Comparison of ENCODE assay signal across 10 cellular contexts in genomic region chr10:43227911-43228782, GRCh38. TPM values are rescaled to one million over a fixed set of nuclear protein-coding genes. Genes with fewer than 3 reads are reported as not detected.
DNase-seq lines count a peak whose midpoint lies in the region; ATAC-seq and TF ChIP-seq lines count a peak whose summit lies in the region.
"Had no signal": no experiment of that assay in that cellular context is flagged by ENCODE, and none has a peak within 500 bp of the region (broad histone marks: within the 10 kb centered on the region; RNA-seq: fewer than 3 reads in every experiment).

No MANE protein-coding gene starts in this region.

- peaks cover 85% of the 10 kb centered on the region for H3K27me3 Mint-ChIP-seq in mesothelial cell of epicardium (ENCODE audit: low read depth)

- no peak overlapping the region for H3K4me3 ChIP-seq in adrenal gland
- peak overlapping the region in 2 of 4 donors; percentile 58 to 63 for H3K4me3 ChIP-seq in upper lobe of left lung
- no peak overlapping the region for H3K4me3 ChIP-seq in SJCRH30

- intact Hi-C loops in adrenal gland (cut with DNase I) = loop anchor here in 1 of 2 donors (10.0 kb wide), 1 partner anchor 93 kb away; the partner anchor contains the start of gene CSGALNACT2

- peaks cover 9% of the 10 kb centered on the region for H3K27me3 ChIP-seq in adrenal gland
- H3K27me3 ChIP-seq in upper lobe of left lung = peaks cover 0 to 22% (median 12%) of the 10 kb centered on the region in 4 donors
- H3K27me3 ChIP-seq in SJCRH30 = no peaks in the 10 kb centered on the region

- TF ChIP-seq EP300 in upper lobe of left lung (IDR thresholded peaks at IDR 0.05) = no peak

- H3K27ac ChIP-seq in adrenal gland (no peak overlapping the region), upper lobe of left lung (peak overlapping the region in 1 of 4 donors; percentile 26), SJCRH30 (no peak overlapping the region)
- H3K27ac ChIP-seq: esophagus muscularis mucosa had no signal

- TF ChIP-seq POLR2A in adrenal gland (IDR thresholded peaks at IDR 0.05) (no peak), upper lobe of left lung (IDR thresholded peaks at IDR 0.05) (no peak)

- no peaks in the 10 kb centered on the region for H3K36me3 Mint-ChIP-seq in mesothelial cell of epicardium

- no peak overlapping the region for H3K27ac Mint-ChIP-seq in mesothelial cell of epicardium

- H3K9me3 Mint-ChIP-seq in mesothelial cell of epicardium = no peaks in the 10 kb centered on the region

- no peak overlapping the region for H3K4me3 Mint-ChIP-seq in mesothelial cell of epicardium

- DNase-seq in activated gamma-delta T cell treated with Interleukin-2 at 50 U/mL for 16 hours = peak; percentile 7
- no peak for DNase-seq in activated gamma-delta T cell (lab: John Stamatoyannopoulos, UW)
- DNase-seq in adrenal gland = peak in 5 of 7 donors; percentile 5 to 14 (median 11)
- peak; percentile 14 to 36 for DNase-seq in mesothelial cell of epicardium (ENCODE audit: low spot score in 2 of 2, unreplicated experiment in 2 of 2)
- DNase-seq in upper lobe of left lung = peak; percentile 16 to 46
- DNase-seq in SJCRH30 = no peak
- no peak for DNase-seq in NK-92 (lab: John Stamatoyannopoulos, UW; ENCODE audit: unreplicated experiment)
- DNase-seq: NCI-H524 treated with DMSO at 0.1 percent for 48 hours had no signal

- H3K4me1 ChIP-seq in adrenal gland (replicated peaks in 1 of 2) (peaks cover 16 to 30% of the 10 kb centered on the region in 2 donors), upper lobe of left lung (peaks cover 10 to 19% (median 11%) of the 10 kb centered on the region in 4 donors), SJCRH30 (no peaks in the 10 kb centered on the region)

- H3K4me1 Mint-ChIP-seq in mesothelial cell of epicardium = peaks cover 3% of the 10 kb centered on the region

- TF ChIP-seq CTCF in adrenal gland (IDR thresholded peaks at IDR 0.05) = no peak
- no peak for TF ChIP-seq CTCF in mesothelial cell of epicardium (IDR thresholded peaks at IDR 0.05; ENCODE audit: unreplicated experiment)
- no peak for TF ChIP-seq CTCF in upper lobe of left lung (IDR thresholded peaks at IDR 0.05)

- ATAC-seq in upper lobe of left lung (ENCODE audit: low FRiP score in 2 of 2) = no peak
- no peak for ATAC-seq in GM21515 (IDR thresholded peaks at IDR 0.05; ENCODE audit: unreplicated experiment)

- 81 to 85% (median 81%) methylated on average over 10 to 14 of the region's 14 CpGs for WGBS in adrenal gland, 4 donors
- WGBS in upper lobe of left lung, 2 donors = 65 to 73% methylated on average over 10 to 14 of the region's 14 CpGs

- H3K36me3 ChIP-seq in adrenal gland (replicated peaks in 1 of 2) (no peaks in the 10 kb centered on the region), upper lobe of left lung (no peaks in the 10 kb centered on the region), SJCRH30 (no peaks in the 10 kb centered on the region)
- H3K36me3 ChIP-seq: esophagus muscularis mucosa had no signal

- no peaks in the 10 kb centered on the region for H3K9me3 ChIP-seq in adrenal gland (replicated peaks in 1 of 3)
- H3K9me3 ChIP-seq in upper lobe of left lung = no peaks in the 10 kb centered on the region
- H3K9me3 ChIP-seq in SJCRH30 (replicated peaks) = no peaks in the 10 kb centered on the region
- H3K9me3 ChIP-seq: esophagus muscularis mucosa had no signal

RNA-seq across cellular contexts. Expression of gene RASGEF1A, which starts 38.7 kb away (rescaled TPM):
- total RNA-seq in adrenal gland (1 to 10 TPM; 1.0 to 8.1 (median 2.4) TPM), mesothelial cell of epicardium (1.5 to 1.6 TPM (median 1.5 TPM) in 3 replicates), upper lobe of left lung (1 to 10 TPM; 2.3 to 8.4 (median 4.9) TPM)
- 10 to 100 TPM in 1 of 3 donors, 1 to 10 TPM in 1, under 1 TPM in 1; 0.98 to 11.3 (median 2.0) TPM for polyA plus RNA-seq in adrenal gland
- not detected in 2 replicates for total RNA-seq in SJCRH30 (2014; rRNA removed; shearing (Covaris generic))

Comparison
In these comparisons a context has a peak if more than half of its experiments do, and no peak if none do; other contexts are left out.
1. DNase-seq: peak in activated gamma-delta T cell treated with Interleukin-2 at 50 U/mL for 16 hours (single experiment), adrenal gland (5 of 7), mesothelial cell of epicardium (2 of 2) and upper lobe of left lung (2 of 2); none in activated gamma-delta T cell (single experiment), SJCRH30 (0 of 2) and NK-92 (single experiment).